10 cellular contexts compared by ENCODE assay signal in genomic region chr15:49044002-49044401, GRCh38. TPM values are rescaled to one million over a fixed set of nuclear protein-coding genes. Genes with fewer than 3 reads are reported as not detected.
DNase-seq lines count a peak whose midpoint lies in the region; ATAC-seq and TF ChIP-seq lines count a peak whose summit lies in the region.
"Had no signal": no experiment of that assay in that cellular context is flagged by ENCODE, and none has a peak within 500 bp of the region (broad histone marks: within the 10 kb centered on the region; RNA-seq: fewer than 3 reads in every experiment).

No MANE protein-coding gene starts in this region.

- H3K9me3 Mint-ChIP-seq in CD4-positive, CD25-positive, alpha-beta regulatory T cell = peaks cover 0 to 2% (median 0%) of the 10 kb centered on the region in 7 donors
- H3K9me3 Mint-ChIP-seq in effector memory CD8-positive, alpha-beta T cell = no peaks in the 10 kb centered on the region
- H3K9me3 Mint-ChIP-seq in neural progenitor cell = no peaks in the 10 kb centered on the region

- TF ChIP-seq CTCF in KMS-11 (conservative IDR thresholded peaks at IDR 0.05; ENCODE audit: low read depth, low read length) = no peak
- no peak for TF ChIP-seq CTCF in neural progenitor cell (IDR thresholded peaks at IDR 0.05)

- peaks cover 13% of the 10 kb centered on the region for H3F3A ChIP-seq in neural progenitor cell (ENCODE audit: low read depth)

- peak overlapping the region in 1 of 3 donors; percentile 41 for H3K27ac Mint-ChIP-seq in CD4-positive, CD25-positive, alpha-beta regulatory T cell
- no peak overlapping the region for H3K27ac Mint-ChIP-seq in effector memory CD8-positive, alpha-beta T cell
- H3K27ac Mint-ChIP-seq in neural progenitor cell = no peak overlapping the region

- H2AFZ ChIP-seq in KMS-11 (ENCODE audit: low read depth) (no peak overlapping the region), neural progenitor cell (replicated peaks) (no peak overlapping the region)

- peak overlapping the region; percentile 89 for H3K4me3 ChIP-seq in CD4-positive, CD25-positive, alpha-beta regulatory T cell (ENCODE audit: low read depth, low read length)
- H3K4me3 ChIP-seq in KMS-11 (IDR thresholded peaks at IDR 0.05; ENCODE audit: insufficient read depth, low read depth, low read length) (no peak overlapping the region), neural progenitor cell (peak overlapping the region; percentile 90)

- no peaks in the 10 kb centered on the region for H3K27me3 ChIP-seq in CD4-positive, CD25-positive, alpha-beta regulatory T cell (ENCODE audit: control insufficient read depth, insufficient read depth, low read length)
- H3K27me3 ChIP-seq in KMS-11 (ENCODE audit: insufficient read depth, low read depth) (no peaks in the 10 kb centered on the region), neural progenitor cell (no peaks in the 10 kb centered on the region)

- no peaks in the 10 kb centered on the region for H3K36me3 ChIP-seq in CD4-positive, CD25-positive, alpha-beta regulatory T cell (ENCODE audit: control insufficient read depth, insufficient read depth, low read length)
- no peaks in the 10 kb centered on the region for H3K36me3 ChIP-seq in KMS-11 (ENCODE audit: insufficient read depth)
- no peaks in the 10 kb centered on the region for H3K36me3 ChIP-seq in neural progenitor cell

- H3K4me3 Mint-ChIP-seq in CD4-positive, CD25-positive, alpha-beta regulatory T cell = peak overlapping the region; percentile 91 to 99 (median 96)
- H3K4me3 Mint-ChIP-seq in effector memory CD8-positive, alpha-beta T cell = peak overlapping the region; percentile 96 to 97
- peak overlapping the region; percentile 89 for H3K4me3 Mint-ChIP-seq in neural progenitor cell

- H3K4me2 ChIP-seq in KMS-11 (peak overlapping the region; percentile 76), neural progenitor cell (peak overlapping the region; percentile 94)

- H3K27ac ChIP-seq in CD4-positive, CD25-positive, alpha-beta regulatory T cell (ENCODE audit: insufficient read depth, low read length, poor library complexity, severe bottlenecking) = no peak overlapping the region
- no peak overlapping the region for H3K27ac ChIP-seq in KMS-11
- no peak overlapping the region for H3K27ac ChIP-seq in neural progenitor cell

- ATAC-seq in CD4-positive, CD25-positive, alpha-beta regulatory T cell (ENCODE audit: low read depth in 2 of 2) = no peak
- no peak for ATAC-seq in effector memory CD8-positive, alpha-beta T cell (replicated peaks)
- no peak for ATAC-seq in GM21367 (IDR thresholded peaks at IDR 0.05; ENCODE audit: unreplicated experiment)

- H3K4me1 Mint-ChIP-seq in CD4-positive, CD25-positive, alpha-beta regulatory T cell = peaks cover 29 to 57% (median 43%) of the 10 kb centered on the region in 4 donors
- H3K4me1 Mint-ChIP-seq in effector memory CD8-positive, alpha-beta T cell (ENCODE audit: low read depth in 2 of 2) = peaks cover 23 to 41% of the 10 kb centered on the region in 2 donors
- H3K4me1 Mint-ChIP-seq in neural progenitor cell = peaks cover 8% of the 10 kb centered on the region

- H3K79me2 ChIP-seq in KMS-11 (ENCODE audit: insufficient read depth, low read depth) (peaks cover 59% of the 10 kb centered on the region), neural progenitor cell (ENCODE audit: low read depth) (peaks cover 69% of the 10 kb centered on the region)

- H3K9ac ChIP-seq in KMS-11 (no peak overlapping the region), neural progenitor cell (no peak overlapping the region)

- H3K4me1 ChIP-seq in CD4-positive, CD25-positive, alpha-beta regulatory T cell (ENCODE audit: control insufficient read depth, insufficient read depth, low read length, poor library complexity, severe bottlenecking) = peaks cover 38% of the 10 kb centered on the region
- H3K4me1 ChIP-seq in KMS-11 (ENCODE audit: low read depth, poor library complexity, severe bottlenecking) = peaks cover 33% of the 10 kb centered on the region
- peaks cover 16% of the 10 kb centered on the region for H3K4me1 ChIP-seq in neural progenitor cell

- no peaks in the 10 kb centered on the region for H3K9me3 ChIP-seq in CD4-positive, CD25-positive, alpha-beta regulatory T cell (ENCODE audit: control insufficient read depth in 2 of 2, low read length in 2 of 2)
- no peaks in the 10 kb centered on the region for H3K9me3 ChIP-seq in neural progenitor cell (ENCODE audit: low read depth)

- peaks cover 4% of the 10 kb centered on the region for H3K36me3 Mint-ChIP-seq in CD4-positive, CD25-positive, alpha-beta regulatory T cell
- H3K36me3 Mint-ChIP-seq in effector memory CD8-positive, alpha-beta T cell (ENCODE audit: insufficient read depth) = peaks cover 11% of the 10 kb centered on the region
- peaks cover 3% of the 10 kb centered on the region for H3K36me3 Mint-ChIP-seq in neural progenitor cell

- peaks cover 12% of the 10 kb centered on the region for H3K27me3 Mint-ChIP-seq in CD4-positive, CD25-positive, alpha-beta regulatory T cell
- no peaks in the 10 kb centered on the region for H3K27me3 Mint-ChIP-seq in effector memory CD8-positive, alpha-beta T cell
- peaks cover 2% of the 10 kb centered on the region for H3K27me3 Mint-ChIP-seq in neural progenitor cell (ENCODE audit: insufficient read depth, low read depth)

- DNase-seq in CD4-positive, CD25-positive, alpha-beta regulatory T cell = no peak
- no peak for DNase-seq in effector memory CD8-positive, alpha-beta T cell
- DNase-seq in neural progenitor cell (ENCODE audit: low spot score) = no peak
- no peak for DNase-seq in mesenteric fat pad (ENCODE audit: low spot score)
- no peak for DNase-seq in COLO829 (ENCODE audit: low spot score)
- no peak for DNase-seq in NCI-H187 (lab: John Stamatoyannopoulos, UW)
- DNase-seq: NCI-H1417, Right ventricle myocardium superior had no signal

- H4K20me1 ChIP-seq in KMS-11 (ENCODE audit: insufficient read depth) = no peaks in the 10 kb centered on the region
- peaks cover 17% of the 10 kb centered on the region for H4K20me1 ChIP-seq in neural progenitor cell (ENCODE audit: low read depth)

RNA-seq across cellular contexts. Expression of gene SECISBP2L, which starts 2.2 kb away (rescaled TPM):
- 59.5 TPM for total RNA-seq in CD4-positive, CD25-positive, alpha-beta regulatory T cell
- 10 to 100 TPM; 14.8 to 22.4 (median 18.5) TPM for polyA plus RNA-seq in CD4-positive, CD25-positive, alpha-beta regulatory T cell
- total RNA-seq in neural progenitor cell (ENCODE audit: low replicate concordance) (30.3 and 44.0 TPM in 2 replicates), mesenteric fat pad (61.0 TPM)
